In genomic region chr13:21176195-21176981, GRCh38 we compare ENCODE assay signal across 8 cellular contexts. TPM values are rescaled to one million over a fixed set of nuclear protein-coding genes. Genes with fewer than 3 reads are reported as not detected.
A peak's percentile ranks its signal among the peaks of the same experiment; 100 is the strongest.
DNase-seq lines count a peak whose midpoint lies in the region; ATAC-seq lines count a peak whose summit lies in the region.

TSS of gene MRPL57 (plus strand) at chr13:21176658. CDS start at chr13:21176917, 259 bp downstream.
TSS of gene SKA3 (minus strand) at chr13:21176552. CDS start at chr13:21176477, 75 bp downstream.

- CTCF ChIA-PET in activated CD4-positive, alpha-beta T cell treated with anti-CD3 and anti-CD28 coated beads, Interleukin-2, amount 10 ng/mL, durations not matched to agents 7 days and 5 days (lab: Charles Lee): interaction anchor here (0.6 to 3.1 kb wide), 12 partner anchors 11 to 303 kb away, joined by 3 to 17 read pairs (median 3); no protein-coding TSS in a partner anchor

- no peaks in the 10 kb centered on the region for H3K9me3 ChIP-seq in BLaER1 treated with 17β-estradiol and CSF1 and Interleukin-3, amounts not matched to agents 10 nM and 100 nM (replicated peaks in 1 of 11)

- ATAC-seq in HG03460 (IDR thresholded peaks at IDR 0.05; ENCODE audit: unreplicated experiment) (peak; percentile 86), left lobe of liver (peak; percentile 93)

- H3K36me3 Mint-ChIP-seq in activated CD4-positive, alpha-beta T cell treated with anti-CD3 and anti-CD28 coated beads, Interleukin-2, amount 10 ng/mL, durations not matched to agents 7 days and 5 days (ENCODE audit: low read depth): peaks cover 17% of the 10 kb centered on the region

- H3K4me1 Mint-ChIP-seq in activated CD4-positive, alpha-beta T cell treated with anti-CD3 and anti-CD28 coated beads, Interleukin-2, amount 10 ng/mL, durations not matched to agents 7 days and 5 days: peaks cover 31% of the 10 kb centered on the region

- no peaks in the 10 kb centered on the region for H3K27me3 ChIP-seq in BLaER1 treated with 17β-estradiol and CSF1 and Interleukin-3, amounts not matched to agents 10 nM and 100 nM

- H3K9me3 Mint-ChIP-seq in activated CD4-positive, alpha-beta T cell treated with anti-CD3 and anti-CD28 coated beads, Interleukin-2, amount 10 ng/mL, durations not matched to agents 7 days and 5 days: no peaks in the 10 kb centered on the region

- H4K20me1 ChIP-seq in BLaER1 treated with 17β-estradiol and CSF1 and Interleukin-3, amounts not matched to agents 10 nM and 100 nM: peaks cover 0 to 9% (median 0%) of the 10 kb centered on the region in 11 experiments; a peak in 4 of 22 replicates

- H3K27me3 Mint-ChIP-seq in activated CD4-positive, alpha-beta T cell treated with anti-CD3 and anti-CD28 coated beads, Interleukin-2, amount 10 ng/mL, durations not matched to agents 7 days and 5 days: no peaks in the 10 kb centered on the region

- POLR2A ChIA-PET in activated CD4-positive, alpha-beta T cell treated with anti-CD3 and anti-CD28 coated beads, Interleukin-2, amount 10 ng/mL, durations not matched to agents 7 days and 5 days (lab: Charles Lee): interaction anchor here (0.6 to 1.5 kb wide), 6 partner anchors 9 to 605 kb away, joined by 3 to 5 read pairs (median 4); partner anchors contain the start of genes LATS2 and ZDHHC20

- DNase-seq in GM19240 (ENCODE audit: insufficient read length, low spot score) (peak; percentile 78), NCI-H526 (lab: John Stamatoyannopoulos, UW) (peak; percentile 95 to 99), cortex of kidney (lab: John Stamatoyannopoulos, UW) (peak; percentile 69), left lobe of liver (ENCODE audit: low spot score) (peak; percentile 93)
- peak; percentile 94 for DNase-seq in activated CD4-positive, alpha-beta T cell treated with anti-CD3 and anti-CD28 coated beads, Interleukin-2, amount 10 ng/mL, durations not matched to agents 7 days and 5 days
- DNase-seq in stimulated activated CD4-positive, alpha-beta T cell treated with anti-CD3 and anti-CD28 coated beads, Interleukin-2, amount 100 ng/mL, for 4 hours (ENCODE audit: low read depth): peak; percentile 90

- peak within 1 kb of the TSS; percentile 99 for H3K4me3 Mint-ChIP-seq in activated CD4-positive, alpha-beta T cell treated with anti-CD3 and anti-CD28 coated beads, Interleukin-2, amount 10 ng/mL, durations not matched to agents 7 days and 5 days

- peaks cover 22 to 30% (median 25%) of the 10 kb centered on the region in 10 experiments for H3K4me1 ChIP-seq in BLaER1 treated with 17β-estradiol and CSF1 and Interleukin-3, amounts not matched to agents 10 nM and 100 nM

- H3K4me2 ChIP-seq in BLaER1 treated with 17β-estradiol and CSF1 and Interleukin-3, amounts not matched to agents 10 nM and 100 nM: peak within 1 kb of the TSS; percentile 78 to 97 (median 88)

- H3K9ac ChIP-seq in BLaER1 treated with 17β-estradiol and CSF1 and Interleukin-3, amounts not matched to agents 10 nM and 100 nM: peak within 1 kb of the TSS; percentile 84 to 95 (median 93)

- peak within 1 kb of the TSS; percentile 68 to 86 (median 82) for H3K4me3 ChIP-seq in BLaER1 treated with 17β-estradiol and CSF1 and Interleukin-3, amounts not matched to agents 10 nM and 100 nM

- peak within 1 kb of the TSS; percentile 80 to 95 (median 91) for H3K27ac ChIP-seq in BLaER1 treated with 17β-estradiol and CSF1 and Interleukin-3, amounts not matched to agents 10 nM and 100 nM

- H3K36me3 ChIP-seq in BLaER1 treated with 17β-estradiol and CSF1 and Interleukin-3, amounts not matched to agents 10 nM and 100 nM: peaks cover 0 to 34% (median 22%) of the 10 kb centered on the region in 11 experiments; a peak in 18 of 22 replicates

- H3K27ac Mint-ChIP-seq in activated CD4-positive, alpha-beta T cell treated with anti-CD3 and anti-CD28 coated beads, Interleukin-2, amount 10 ng/mL, durations not matched to agents 7 days and 5 days: peak within 1 kb of the TSS; percentile 98

RNA-seq across cellular contexts. Expression of gene MRPL57, which starts in this region (rescaled TPM):
- total RNA-seq in activated CD4-positive, alpha-beta T cell treated with anti-CD3 and anti-CD28 coated beads, Interleukin-2, amount 10 ng/mL, durations not matched to agents 7 days and 5 days: 10 to 100 TPM; 18.7 to 18.8 TPM
- total RNA-seq in left lobe of liver: 12.3 TPM

RNA-seq across cellular contexts. Expression of gene SKA3, which starts in this region (rescaled TPM):
- total RNA-seq in activated CD4-positive, alpha-beta T cell treated with anti-CD3 and anti-CD28 coated beads, Interleukin-2, amount 10 ng/mL, durations not matched to agents 7 days and 5 days: 10 to 100 TPM; 42.2 to 50.7 TPM
- total RNA-seq in left lobe of liver: 0.18 TPM

Comparison
In these comparisons a context has a peak if more than half of its experiments do, and no peak if none do; other contexts are left out.
1. Peak in every context shown above with its lines: DNase-seq, ATAC-seq, H3K4me3 ChIP-seq and H3K27ac ChIP-seq.
2. RNA of gene SKA3 (total RNA-seq): 42.2 to 50.7 TPM in activated CD4-positive, alpha-beta T cell treated with anti-CD3 and anti-CD28 coated beads, Interleukin-2, amount 10 ng/mL, durations not matched to agents 7 days and 5 days; 0.18 TPM in left lobe of liver (single experiment); every median in the first group is over 10 times any median in the second.